ENCODE assay signal across 8 cellular contexts in the genomic region with DNA sequence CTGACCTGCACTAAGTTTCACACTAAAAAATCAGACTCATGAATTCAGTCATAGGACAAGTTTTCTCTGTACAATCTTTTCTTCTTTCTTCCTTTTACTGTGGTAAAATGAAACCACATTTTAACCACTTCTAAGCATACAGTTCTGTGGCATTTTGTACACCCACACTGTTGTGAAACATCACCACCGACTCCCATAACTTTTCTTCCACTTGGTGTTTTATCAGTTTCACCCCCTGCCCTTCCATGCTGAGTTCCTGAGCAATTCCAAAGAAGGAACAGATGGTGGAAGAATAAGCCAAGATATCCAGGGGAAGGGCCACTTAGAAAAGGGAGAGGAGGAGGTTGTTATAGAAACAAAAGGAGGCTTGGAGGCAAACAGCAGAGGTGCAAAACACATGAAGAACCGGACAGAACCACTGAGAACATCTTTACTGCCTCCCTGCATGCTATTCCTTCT. TPM values are rescaled to one million over a fixed set of nuclear protein-coding genes. Genes with fewer than 3 reads are reported as not detected.
A peak's percentile ranks its signal among the peaks of the same experiment; 100 is the strongest.
DNase-seq lines count a peak whose midpoint lies in the region; ATAC-seq and TF ChIP-seq lines count a peak whose summit lies in the region.

No MANE protein-coding gene starts in this region.

- H3K4me2 ChIP-seq in mesenchymal stem cell (ENCODE audit: low read length, poor library complexity, severe bottlenecking): no peak overlapping the region
- no peak overlapping the region for H3K4me2 ChIP-seq in neuronal stem cell (ENCODE audit: insufficient read depth, low read length, poor library complexity, severe bottlenecking)

- H3K9ac ChIP-seq in mesenchymal stem cell (ENCODE audit: low read length): peak overlapping the region; percentile 51
- no peak overlapping the region for H3K9ac ChIP-seq in neuronal stem cell (ENCODE audit: low read depth, low read length, poor library complexity)

- intact Hi-C loops in heart left ventricle (cut with DNase I): no loop called here
- intact Hi-C loops in Right ventricle myocardium inferior (cut with DNase I): no loop called here

- H2AK5ac ChIP-seq in mesenchymal stem cell (ENCODE audit: low read length, severe bottlenecking) (no peak overlapping the region), neuronal stem cell (ENCODE audit: low read depth, low read length) (no peak overlapping the region)

- H2BK5ac ChIP-seq in mesenchymal stem cell (ENCODE audit: low read depth, low read length, poor library complexity, severe bottlenecking) (no peak overlapping the region), neuronal stem cell (ENCODE audit: low read length) (no peak overlapping the region)

- H2BK120ac ChIP-seq in mesenchymal stem cell (ENCODE audit: low read depth, low read length) (no peak overlapping the region), neuronal stem cell (ENCODE audit: low read depth, low read length) (no peak overlapping the region)

- H3K4ac ChIP-seq in mesenchymal stem cell (ENCODE audit: low read depth in 1 of 2, low read length in 2 of 2): no peak overlapping the region
- no peak overlapping the region for H3K4ac ChIP-seq in neuronal stem cell (ENCODE audit: low read length)

- no peak for TF ChIP-seq CTCF in heart left ventricle (IDR thresholded peaks at IDR 0.05)

- H4K91ac ChIP-seq in mesenchymal stem cell (ENCODE audit: low read length) (no peak overlapping the region), neuronal stem cell (ENCODE audit: low read depth, low read length, poor library complexity) (no peak overlapping the region)

- H3K27ac ChIP-seq in heart left ventricle (no peak overlapping the region), mesenchymal stem cell (ENCODE audit: low read length, poor library complexity, severe bottlenecking) (no peak overlapping the region), neuronal stem cell (replicated peaks; ENCODE audit: low read length) (no peak overlapping the region)

- H2BK12ac ChIP-seq in mesenchymal stem cell (ENCODE audit: low read length in 2 of 2): no peak overlapping the region
- no peak overlapping the region for H2BK12ac ChIP-seq in neuronal stem cell (ENCODE audit: low read length)

- 43 to 55% (median 53%) methylated on average over 2 of the region's 2 CpGs for WGBS in heart left ventricle, 4 donors
- WGBS in mesenchymal stem cell: 46% methylated on average over 2 of the region's 2 CpGs
- no CpG with 5 or more reads among the region's 2 CpGs for WGBS in neuronal stem cell (ENCODE audit: extremely low coverage in 2 of 2, insufficient read length in 2 of 2, insufficient replicate concordance in 1 of 2), 2 donors

- H3K4me1 ChIP-seq in heart left ventricle (peaks cover 0 to 13% (median 0%) of the 10 kb centered on the region in 12 donors), mesenchymal stem cell (ENCODE audit: control insufficient read depth, insufficient read depth, low read depth, low read length) (no peaks in the 10 kb centered on the region), neuronal stem cell (ENCODE audit: control insufficient read depth in 2 of 2, insufficient read depth in 1 of 2, low read depth in 1 of 2, low read length in 2 of 2) (peaks cover 3 to 7% of the 10 kb centered on the region in 2 donors)

- TF ChIP-seq POLR2A in heart left ventricle (IDR thresholded peaks at IDR 0.05): no peak

- ATAC-seq in heart left ventricle (peak in 3 of 4 donors; percentile 20 to 33 (median 22)), Right ventricle myocardium inferior (no peak), HG02798 (IDR thresholded peaks at IDR 0.05; ENCODE audit: poor library complexity, unreplicated experiment) (peak; percentile 94), SK-N-SH treated with all-trans-retinoic acid at 6 μM for 48 hours (no peak)

- H3K14ac ChIP-seq in mesenchymal stem cell (ENCODE audit: low read length in 2 of 2) (no peak overlapping the region), neuronal stem cell (ENCODE audit: low read length) (no peak overlapping the region)

- H3K9me3 ChIP-seq in heart left ventricle (no peaks in the 10 kb centered on the region), mesenchymal stem cell (ENCODE audit: control insufficient read depth, low read length) (no peaks in the 10 kb centered on the region), neuronal stem cell (replicated peaks in 1 of 2; ENCODE audit: control insufficient read depth in 2 of 2, insufficient read depth in 1 of 2, low read depth in 1 of 2, low read length in 2 of 2) (no peaks in the 10 kb centered on the region)

- DNase-seq in heart left ventricle (no peak), Right ventricle myocardium inferior (ENCODE audit: missing footprints) (no peak), OCI-M1 (lab: John Stamatoyannopoulos, UW) (peak; percentile 84), mesenchymal stem cell (peak; percentile 75), HuH-7 (ENCODE audit: low spot score) (no peak), neuronal stem cell (ENCODE audit: low spot score) (no peak)

- H2BK15ac ChIP-seq in mesenchymal stem cell (ENCODE audit: low read depth, poor library complexity, severe bottlenecking) (no peak overlapping the region), neuronal stem cell (ENCODE audit: low read length) (no peak overlapping the region)

- H3K79me1 ChIP-seq in mesenchymal stem cell (replicated peaks; ENCODE audit: low read length, poor library complexity, severe bottlenecking) (peaks cover 11% of the 10 kb centered on the region), neuronal stem cell (ENCODE audit: low read depth, low read length) (no peaks in the 10 kb centered on the region)

- H3K18ac ChIP-seq in mesenchymal stem cell (ENCODE audit: low read depth in 1 of 2, low read length in 2 of 2) (no peak overlapping the region), neuronal stem cell (ENCODE audit: low read length) (no peak overlapping the region)

- H3K23ac ChIP-seq in mesenchymal stem cell (ENCODE audit: low read length in 2 of 2): no peak overlapping the region
- H3K23ac ChIP-seq in neuronal stem cell (ENCODE audit: low read depth, low read length, poor library complexity): no peak overlapping the region

- H3K27me3 ChIP-seq in heart left ventricle (no peaks in the 10 kb centered on the region), mesenchymal stem cell (ENCODE audit: control insufficient read depth in 1 of 2, insufficient read depth in 1 of 2, low read length in 2 of 2) (no peaks in the 10 kb centered on the region), neuronal stem cell (ENCODE audit: control insufficient read depth in 3 of 3, insufficient read depth in 3 of 3, low read depth in 1 of 3, low read length in 3 of 3) (no peaks in the 10 kb centered on the region)

- no peak overlapping the region for H2AFZ ChIP-seq in mesenchymal stem cell (ENCODE audit: low read depth, low read length)
- H2AFZ ChIP-seq in neuronal stem cell (ENCODE audit: low read length): no peak overlapping the region

- H3K36me3 ChIP-seq in heart left ventricle: peaks cover 0 to 70% (median 52%) of the 10 kb centered on the region in 9 donors
- peaks cover 15 to 60% of the 10 kb centered on the region in 2 experiments for H3K36me3 ChIP-seq in mesenchymal stem cell (ENCODE audit: control insufficient read depth in 1 of 2, insufficient read depth in 2 of 2, low read depth in 1 of 2, low read length in 2 of 2)
- H3K36me3 ChIP-seq in neuronal stem cell (replicated peaks in 1 of 2; ENCODE audit: control insufficient read depth in 2 of 2, insufficient read depth in 2 of 2, low read length in 2 of 2): peaks cover 4 to 87% of the 10 kb centered on the region in 2 donors

- H3K4me3 ChIP-seq in heart left ventricle (no peak overlapping the region), mesenchymal stem cell (ENCODE audit: insufficient read depth in 1 of 2, low read depth in 1 of 2, low read length in 2 of 2) (no peak overlapping the region), neuronal stem cell (ENCODE audit: low read length in 2 of 2) (no peak overlapping the region)

- H4K8ac ChIP-seq in mesenchymal stem cell (ENCODE audit: low read length): no peak overlapping the region
- H4K8ac ChIP-seq in neuronal stem cell (ENCODE audit: low read depth, low read length): no peak overlapping the region

TF ChIP-seq in SK-N-SH treated with all-trans-retinoic acid at 6 μM for 48 hours, 23 proteins besides CTCF, POLR2A, EP300 and RAD21 (continues in another document):
- TF ChIP-seq ARNTL (CRISPR knock-in tag; IDR thresholded peaks at IDR 0.05; ENCODE audit: borderline replicate concordance, low read depth) (no peak), ISL1 (CRISPR knock-in tag; IDR thresholded peaks at IDR 0.05) (no peak), ZNF70 (CRISPR knock-in tag; IDR thresholded peaks at IDR 0.05) (no peak), ZFP3 (CRISPR knock-in tag; IDR thresholded peaks at IDR 0.05) (no peak), SNAI2 (CRISPR knock-in tag; IDR thresholded peaks at IDR 0.05) (no peak), ESRRG (CRISPR knock-in tag; IDR thresholded peaks at IDR 0.05) (no peak)

RNA-seq across cellular contexts. Expression of gene SLC25A4, which starts 22.6 kb away (rescaled TPM):
- total RNA-seq in heart left ventricle: 1,000 to 10,000 TPM in 8 of 9 donors, 100 to 1,000 TPM in 1; 878 to 2,214 (median 1,547) TPM
- 1,000 to 10,000 TPM in 1 of 2 donors, 100 to 1,000 TPM in 1; 935 to 1,170 TPM for polyA plus RNA-seq in heart left ventricle
- total RNA-seq in Right ventricle myocardium inferior: 2,233 TPM
- 4.7 TPM for polyA plus RNA-seq in mesenchymal stem cell (2013, experiment 1 of 2)
- 5.0 TPM for polyA plus RNA-seq in mesenchymal stem cell (2013, experiment 2 of 2)
- polyA plus RNA-seq in neuronal stem cell (2013, experiment 1 of 2): 13.8 TPM
- 14.1 TPM for polyA plus RNA-seq in neuronal stem cell (2013, experiment 2 of 2)

RNA-seq across cellular contexts. Expression of gene CFAP97, which starts 38.2 kb away (rescaled TPM):
- total RNA-seq in heart left ventricle (10 to 100 TPM in 8 of 9 donors, 1 to 10 TPM in 1; 9.7 to 22.7 (median 14.5) TPM), Right ventricle myocardium inferior (11.3 TPM)
- 1 to 10 TPM; 2.0 to 7.5 TPM for polyA plus RNA-seq in heart left ventricle
- polyA plus RNA-seq in mesenchymal stem cell (2013, experiment 1 of 2): 32.2 TPM
- 30.9 TPM for polyA plus RNA-seq in mesenchymal stem cell (2013, experiment 2 of 2)
- 47.3 TPM for polyA plus RNA-seq in neuronal stem cell (2013, experiment 1 of 2)
- 51.5 TPM for polyA plus RNA-seq in neuronal stem cell (2013, experiment 2 of 2)

RNA-seq across cellular contexts. Expression of gene SNX25, which starts 43.8 kb away (rescaled TPM):
- total RNA-seq in heart left ventricle (10 to 100 TPM in 5 of 9 donors, 1 to 10 TPM in 4; 7.5 to 12.4 (median 10.7) TPM), Right ventricle myocardium inferior (10.9 TPM)
- polyA plus RNA-seq in heart left ventricle: 10 to 100 TPM in 1 of 2 donors, 1 to 10 TPM in 1; 3.1 to 10.1 TPM
- polyA plus RNA-seq in mesenchymal stem cell (2013, experiment 1 of 2): 12.1 TPM
- 13.1 TPM for polyA plus RNA-seq in mesenchymal stem cell (2013, experiment 2 of 2)
- 19.4 TPM for polyA plus RNA-seq in neuronal stem cell (2013, experiment 1 of 2)
- 19.6 TPM for polyA plus RNA-seq in neuronal stem cell (2013, experiment 2 of 2)

Comparison
In these comparisons a context has a peak if more than half of its experiments do, and no peak if none do; other contexts are left out.
1. ATAC-seq: peak in heart left ventricle (3 of 4) and HG02798 (single experiment); none in Right ventricle myocardium inferior (single experiment) and SK-N-SH treated with all-trans-retinoic acid at 6 μM for 48 hours (single experiment).
2. DNase-seq: peak in OCI-M1 (single experiment) and mesenchymal stem cell (single experiment); none in heart left ventricle (0 of 5), Right ventricle myocardium inferior (single experiment), HuH-7 (single experiment) and neuronal stem cell (single experiment).